ENCODE assay signal across 8 cellular contexts in genomic region chr1:98661544-98662353, GRCh38. TPM values are rescaled to one million over a fixed set of nuclear protein-coding genes. Genes with fewer than 3 reads are reported as not detected.
DNase-seq lines count a peak whose midpoint lies in the region; ATAC-seq and TF ChIP-seq lines count a peak whose summit lies in the region.

Gene SNX7, plus strand, starts transcription at chr1:98661721. Its CDS starts 11 bp downstream, at chr1:98661732.

- no peaks in the 10 kb centered on the region for H3K36me3 ChIP-seq in adipocyte (ENCODE audit: control insufficient read depth, insufficient read depth, low read length, severe bottlenecking)

- no peak for TF ChIP-seq CTCF in glutamatergic neuron (IDR thresholded peaks at IDR 0.05; ENCODE audit: partially characterized antibody, unreplicated experiment)
- peak; percentile 40 for TF ChIP-seq CTCF in neural crest cell (conservative IDR thresholded peaks at IDR 0.05)

- peak within 1 kb of the TSS; percentile 77 for H3K27ac Mint-ChIP-seq in glutamatergic neuron (ENCODE audit: unreplicated experiment)
- peak within 1 kb of the TSS; percentile 91 for H3K27ac Mint-ChIP-seq in neural crest cell (ENCODE audit: unreplicated experiment)

- H3K27me3 ChIP-seq in adipocyte (replicated peaks; ENCODE audit: control insufficient read depth, insufficient read depth, low read length) = no peaks in the 10 kb centered on the region

- H3K4me1 Mint-ChIP-seq in glutamatergic neuron (ENCODE audit: low read depth, unreplicated experiment) (peaks cover 6% of the 10 kb centered on the region), neural crest cell (peaks cover 27% of the 10 kb centered on the region)

- H3K9ac ChIP-seq in adipocyte (ENCODE audit: low read length) = peak within 1 kb of the TSS; percentile 91

- H3K4me1 ChIP-seq in adipocyte (ENCODE audit: control insufficient read depth, insufficient read depth, low read length) = peaks cover 15% of the 10 kb centered on the region

- H3K9me3 Mint-ChIP-seq in glutamatergic neuron (ENCODE audit: unreplicated experiment) (no peaks in the 10 kb centered on the region), neural crest cell (no peaks in the 10 kb centered on the region)

- no peaks in the 10 kb centered on the region for H3K36me3 Mint-ChIP-seq in glutamatergic neuron (ENCODE audit: unreplicated experiment)
- H3K36me3 Mint-ChIP-seq in neural crest cell (ENCODE audit: low read depth) = no peaks in the 10 kb centered on the region

- peak; percentile 73 for ATAC-seq in HG02642 (IDR thresholded peaks at IDR 0.05; ENCODE audit: poor library complexity, unreplicated experiment)

- peaks cover 3% of the 10 kb centered on the region for H3K27me3 Mint-ChIP-seq in glutamatergic neuron (ENCODE audit: unreplicated experiment)
- H3K27me3 Mint-ChIP-seq in neural crest cell (ENCODE audit: low read depth) = peaks cover 4% of the 10 kb centered on the region

- H3K4me3 Mint-ChIP-seq in glutamatergic neuron (ENCODE audit: unreplicated experiment) (peak within 1 kb of the TSS; percentile 98), neural crest cell (peak within 1 kb of the TSS; percentile 99)

- peak; percentile 11 for DNase-seq in stimulated activated CD4-positive, alpha-beta T cell treated with anti-CD3 and anti-CD28 coated beads, Interleukin-4, amount 100 ng/mL, for 1 hour
- DNase-seq in stimulated activated CD4-positive, alpha-beta T cell treated with anti-CD3 and anti-CD28 coated beads, Interleukin-12 subunit alpha, Interleukin-12 subunit beta, amount 100 ng/mL, for 4 hours = no peak
- DNase-seq in NCI-H2107 treated with DMSO at 0.1 percent for 48 hours (lab: John Stamatoyannopoulos, UW; ENCODE audit: unreplicated experiment) = peak; percentile 61
- peak; percentile 95 for DNase-seq in adipocyte (ENCODE audit: low read depth)
- DNase-seq in glutamatergic neuron = peak; percentile 90
- peak; percentile 80 for DNase-seq in neural crest cell (ENCODE audit: low read depth, low spot score)
- no peak for DNase-seq in activated CD4-positive, CD25-positive, alpha-beta regulatory T cell treated with anti-CD3 and anti-CD28 coated beads, Interleukin-2, amount 50 U/mL, for 72 hours

- no peaks in the 10 kb centered on the region for H3K9me3 ChIP-seq in adipocyte (ENCODE audit: control insufficient read depth, low read length)

- peak within 1 kb of the TSS; percentile 95 for H3K4me3 ChIP-seq in adipocyte (ENCODE audit: low read length)

RNA-seq across cellular contexts. Expression of gene SNX7, which starts in this region (rescaled TPM):
- 20.3 TPM for total RNA-seq in glutamatergic neuron (ENCODE audit: unreplicated experiment)
- 17.5 TPM in 2 replicates for total RNA-seq in neural crest cell

Comparison
In these comparisons a context has a peak if more than half of its experiments do, and no peak if none do; other contexts are left out.
1. DNase-seq: peak in stimulated activated CD4-positive, alpha-beta T cell treated with anti-CD3 and anti-CD28 coated beads, Interleukin-4, amount 100 ng/mL, for 1 hour (single experiment), NCI-H2107 treated with DMSO at 0.1 percent for 48 hours (single experiment), adipocyte (single experiment), glutamatergic neuron (single experiment) and neural crest cell (single experiment); none in stimulated activated CD4-positive, alpha-beta T cell treated with anti-CD3 and anti-CD28 coated beads, Interleukin-12 subunit alpha, Interleukin-12 subunit beta, amount 100 ng/mL, for 4 hours (single experiment) and activated CD4-positive, CD25-positive, alpha-beta regulatory T cell treated with anti-CD3 and anti-CD28 coated beads, Interleukin-2, amount 50 U/mL, for 72 hours (single experiment).